Comparison of ENCODE assay signal across 23 cellular contexts in the genomic region with DNA sequence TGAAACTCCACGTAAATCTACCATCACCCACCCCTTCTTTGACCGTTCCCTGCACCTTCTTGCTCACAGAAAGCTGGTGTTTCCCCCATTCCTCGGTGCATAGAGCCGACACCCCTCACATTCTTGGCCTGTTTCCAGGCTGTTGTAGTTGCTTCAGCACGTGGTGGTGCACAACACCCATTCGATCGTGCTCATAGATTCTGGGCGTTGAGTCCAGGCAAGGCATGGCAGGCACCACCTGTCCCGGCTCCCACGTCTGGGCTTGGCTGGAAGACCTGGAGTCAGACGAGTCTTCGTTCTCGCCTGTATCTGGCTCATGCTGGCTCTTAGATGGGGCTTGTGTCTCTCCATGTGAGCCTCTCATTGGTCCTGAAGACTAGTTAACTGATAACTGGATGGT.
"Had no signal": no experiment of that assay in that cellular context is flagged by ENCODE, and none has a peak within 500 bp of the region (broad histone marks: within the 10 kb centered on the region; RNA-seq: fewer than 3 reads in every experiment).

No MANE protein-coding gene starts in this region.

- H3K27ac Mint-ChIP-seq: activated naive CD4-positive, alpha-beta T cell treated with anti-CD3 and anti-CD28 coated beads, Interleukin-2, amount 10 ng/mL, durations not matched to agents 7 days and 5 days; activated naive CD8-positive, alpha-beta T cell treated with anti-CD3 and anti-CD28 coated beads, Interleukin-2, amount 10 ng/mL, durations not matched to agents 7 days and 5 days; dendritic cell treated with granulocyte-macrophage colony-stimulating factor and Interleukin-4, amounts not matched to agents 40 ng/mL and 50 ng/mL, for 4 days; mesothelial cell of epicardium; WTC11 had no signal

- H3K9me3 Mint-ChIP-seq: activated naive CD4-positive, alpha-beta T cell treated with anti-CD3 and anti-CD28 coated beads, Interleukin-2, amount 10 ng/mL, durations not matched to agents 7 days and 5 days; WTC11 had no signal

- DNase-seq: activated CD4-positive, alpha-beta T cell treated with anti-CD3 and anti-CD28 coated beads, Interleukin-2, amount 50 U/mL, for 48 hours; activated CD8-positive, alpha-beta memory T cell treated with anti-CD3 and anti-CD28 coated beads for 24 hours; activated effector memory CD4-positive, alpha-beta T cell treated with anti-CD3 and anti-CD28 coated beads, Interleukin-2, amount 50 U/mL, for 16 hours; activated naive CD4-positive, alpha-beta T cell treated with anti-CD3 and anti-CD28 coated beads, Interleukin-2, amount 10 ng/mL, durations not matched to agents 7 days and 5 days; activated naive CD8-positive, alpha-beta T cell treated with anti-CD3 and anti-CD28 coated beads, Interleukin-2, amount 10 ng/mL, durations not matched to agents 7 days and 5 days; brain microvascular endothelial cell; left cardiac atrium; naive B cell; right cardiac atrium; spleen; stimulated activated naive CD4-positive, alpha-beta T cell; T-helper 2 cell; tibial artery; upper lobe of right lung had no signal

- H3K27ac ChIP-seq: ascending aorta, spleen, suprapubic skin, tibial artery, upper lobe of right lung had no signal

- H3K4me3 Mint-ChIP-seq: activated naive CD4-positive, alpha-beta T cell treated with anti-CD3 and anti-CD28 coated beads, Interleukin-2, amount 10 ng/mL, durations not matched to agents 7 days and 5 days; activated naive CD8-positive, alpha-beta T cell treated with anti-CD3 and anti-CD28 coated beads, Interleukin-2, amount 10 ng/mL, durations not matched to agents 7 days and 5 days; dendritic cell treated with granulocyte-macrophage colony-stimulating factor and Interleukin-4, amounts not matched to agents 40 ng/mL and 50 ng/mL, for 4 days; mesothelial cell of epicardium; naive B cell; WTC11 had no signal

- FAIRE-seq: endometrium, frontal cortex, islet of Langerhans had no signal

- ATAC-seq: left cardiac atrium, right cardiac atrium, SK-N-SH treated with all-trans-retinoic acid at 6 μM for 48 hours, upper lobe of right lung, WTC11 had no signal

- H3K4me1 Mint-ChIP-seq: activated naive CD4-positive, alpha-beta T cell treated with anti-CD3 and anti-CD28 coated beads, Interleukin-2, amount 10 ng/mL, durations not matched to agents 7 days and 5 days had no signal

- H3K9me3 ChIP-seq: upper lobe of right lung had no signal

- H3K4me1 ChIP-seq: ascending aorta, spleen, suprapubic skin, tibial artery, upper lobe of right lung had no signal

- H3K4me3 ChIP-seq: ascending aorta, spleen, suprapubic skin, tibial artery, upper lobe of right lung had no signal

- H3K27me3 Mint-ChIP-seq: naive B cell had no signal

- H3K27me3 ChIP-seq: ascending aorta, brain microvascular endothelial cell, spleen, suprapubic skin, tibial artery, upper lobe of right lung had no signal
